Comparison of ENCODE assay signal across 1 cellular context in the genomic region with DNA sequence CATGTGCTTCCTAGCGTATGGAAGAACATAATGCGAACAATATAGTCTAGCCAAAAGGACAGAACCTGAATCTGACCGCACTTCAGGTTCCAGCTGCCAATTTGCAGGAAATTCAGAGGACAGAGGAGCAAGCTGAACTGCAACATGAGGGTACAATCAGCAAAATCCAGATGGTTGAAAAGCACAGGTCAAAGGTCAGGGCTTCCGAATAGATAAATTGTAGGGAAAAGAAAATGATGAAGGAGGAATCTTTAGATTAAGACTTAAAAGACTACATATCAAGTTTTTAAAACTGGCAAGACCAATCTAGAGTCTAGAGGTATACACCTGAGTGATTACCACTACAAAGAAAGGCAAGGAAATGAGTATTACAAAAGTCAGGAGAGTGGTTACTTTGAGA.
TF ChIP-seq lines count a peak whose summit lies in the region.

No MANE protein-coding gene starts in this region.

TF ChIP-seq in HepG2, 621 proteins besides CTCF, POLR2A, EP300 and RAD21:
- TF ChIP-seq ZNF776 (CRISPR knock-in tag; IDR thresholded peaks at IDR 0.05) (no peak), ZNF790 (CRISPR knock-in tag; IDR thresholded peaks at IDR 0.05; ENCODE audit: borderline replicate concordance) (no peak), FOXC1 (CRISPR knock-in tag; IDR thresholded peaks at IDR 0.05; ENCODE audit: borderline replicate concordance) (no peak), MATR3 (CRISPR knock-in tag; IDR thresholded peaks at IDR 0.05) (no peak), RBM22 (optimal IDR thresholded peaks at IDR 0.05; ENCODE audit: low read length) (peak; percentile 70), GTF2F1 (IDR thresholded peaks at IDR 0.05; ENCODE audit: low read length) (no peak), NR2F6 (IDR thresholded peaks at IDR 0.05) (0 out of 2 replicates have a peak, but pooled peaks have one; percentile 19), NR2F6 (CRISPR knock-in tag; IDR thresholded peaks at IDR 0.05) (no peak), ZNF24 (IDR thresholded peaks at IDR 0.05) (no peak), ZNF432 (CRISPR knock-in tag; IDR thresholded peaks at IDR 0.05; ENCODE audit: borderline replicate concordance) (no peak), ZBTB20 (CRISPR knock-in tag; IDR thresholded peaks at IDR 0.05; ENCODE audit: borderline replicate concordance, low read depth) (no peak)
